ENCODE assay signal across 8 cellular contexts in the genomic region with DNA sequence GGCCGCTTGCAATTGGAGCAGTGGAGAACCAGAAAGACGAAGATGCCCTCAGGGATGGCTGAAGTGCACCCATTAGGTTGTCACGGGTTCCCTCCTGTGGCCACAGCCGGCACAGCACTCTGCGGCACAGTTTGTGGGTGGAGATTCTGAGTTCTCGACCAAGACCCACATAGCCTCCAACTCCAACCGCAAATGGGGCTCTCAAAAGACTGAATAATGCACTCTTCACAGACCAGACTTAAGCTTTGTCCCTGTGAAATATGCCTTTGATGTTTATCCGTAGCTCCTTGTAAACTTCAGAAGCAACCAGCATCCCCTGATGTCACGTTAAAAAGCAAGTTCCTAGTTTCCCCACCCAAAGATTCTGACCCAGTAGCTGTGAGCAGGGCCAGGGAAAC. TPM values are rescaled to one million over a fixed set of nuclear protein-coding genes. Genes with fewer than 3 reads are reported as not detected.
A peak's percentile ranks its signal among the peaks of the same experiment; 100 is the strongest.
DNase-seq lines count a peak whose midpoint lies in the region; ATAC-seq and TF ChIP-seq lines count a peak whose summit lies in the region.

No MANE protein-coding gene starts in this region.

- no peak overlapping the region for H3K27ac ChIP-seq in caudate nucleus (ENCODE audit: low read depth, low read length)

- POLR2A ChIA-PET in WTC11 (lab: Charles Lee), result no interaction called here

- H3K27ac Mint-ChIP-seq in WTC11, result no peak overlapping the region

- H3K4me3 Mint-ChIP-seq in WTC11, result no peak overlapping the region

- peaks cover 26% of the 10 kb centered on the region; the same call in 1 of the 2 replicates for H3K27me3 Mint-ChIP-seq in WTC11 (ENCODE audit: low read depth)

- DNase-seq in AG09319 (ENCODE audit: extremely low read depth, low read depth) (peak; percentile 49), NCI-H2196 (lab: John Stamatoyannopoulos, UW; ENCODE audit: unreplicated experiment) (peak; percentile 73), WTC11 (ENCODE audit: low spot score) (peak; percentile 91), caudate nucleus (lab: John Stamatoyannopoulos, UW) (peak in 46 of 61 donors; percentile 3 to 73 (median 37)), left colon (peak; percentile 60 to 77)
- peak in 2 of 3 donors; percentile 6 to 56 for DNase-seq in stimulated activated CD4-positive, alpha-beta T cell treated with anti-CD3 and anti-CD28 coated beads, TNF-alpha, amount 100 ng/mL, for 1 hour (ENCODE audit: low read depth in 3 of 3, low spot score in 1 of 3)

- intact Hi-C loops in left colon (cut with DNase I, micrococcal nuclease), result loop anchor here in 1 of 2 donors (5.0 to 10.0 kb wide), 2 partner anchors 164 to 922 kb away; no protein-coding TSS in a partner anchor

- ATAC-seq in GM18867 (IDR thresholded peaks at IDR 0.05; ENCODE audit: unreplicated experiment) (peak; percentile 91), HG03103 (IDR thresholded peaks at IDR 0.05; ENCODE audit: low read depth, unreplicated experiment) (peak; percentile 91), WTC11 (peak; percentile 89), left colon (peak; percentile 97)

- CTCF ChIA-PET in WTC11 (lab: Charles Lee), result interaction anchor here (0.7 to 4.1 kb wide), 6 partner anchors 21 to 164 kb away, joined by 3 to 56 read pairs (median 6); no protein-coding TSS in a partner anchor

- no peaks in the 10 kb centered on the region for H3K36me3 Mint-ChIP-seq in WTC11

- TF ChIP-seq CTCF in AG09319 (IDR thresholded peaks at IDR 0.05; ENCODE audit: low read depth, low read length) (peak; percentile 98), WTC11 (IDR thresholded peaks at IDR 0.05) (peak; percentile 83)

- no peaks in the 10 kb centered on the region for H3K9me3 Mint-ChIP-seq in WTC11

- H3K4me1 Mint-ChIP-seq in WTC11, result peaks cover 29% of the 10 kb centered on the region

TF ChIP-seq in WTC11, 78 proteins besides CTCF, POLR2A, EP300 and RAD21:
- TF ChIP-seq FOXP1 (CRISPR knock-in tag; IDR thresholded peaks at IDR 0.05; ENCODE audit: borderline replicate concordance) (no peak), TEAD1 (CRISPR knock-in tag; IDR thresholded peaks at IDR 0.05) (0 out of 2 replicates have a peak, but pooled peaks have one; percentile 38)

RNA-seq across cellular contexts. Expression of a gene that starts 0.9 kb away (rescaled TPM):
- total RNA-seq in WTC11 (2021), result not detected in 3 replicates
- total RNA-seq in left colon, result not detected

RNA-seq across cellular contexts. Expression of a gene that starts 31.1 kb away (rescaled TPM):
- 52.1 to 68.5 TPM (median 60.8 TPM) in 3 replicates for total RNA-seq in WTC11 (2021)
- 1,000 to 10,000 TPM in 1 of 2 donors, 100 to 1,000 TPM in 1; 863 to 1,131 TPM for total RNA-seq in left colon

RNA-seq across cellular contexts. Expression of a gene that starts 38.4 kb away (rescaled TPM):
- total RNA-seq in WTC11 (2021) (not detected in 3 replicates), left colon (not detected)

Comparison
In these comparisons a context has a peak if more than half of its experiments do, and no peak if none do; other contexts are left out.
1. DNase-seq: peak in every context shown above with its lines; median percentile 91 in WTC11; 73 in NCI-H2196; 68 in left colon; 49 in AG09319; 37 in caudate nucleus; 31 in stimulated activated CD4-positive, alpha-beta T cell treated with anti-CD3 and anti-CD28 coated beads, TNF-alpha, amount 100 ng/mL, for 1 hour.
2. RNA of a gene that starts 31.1 kb away (total RNA-seq): 863 to 1,131 TPM in left colon; 52.1 to 68.5 TPM in WTC11; every median in the first group is over 10 times any median in the second.
3. Peak in every context shown above with its lines, with median percentiles within 50 percentile points of each other: ATAC-seq.